1 cellular context compared by ENCODE assay signal in the genomic region with DNA sequence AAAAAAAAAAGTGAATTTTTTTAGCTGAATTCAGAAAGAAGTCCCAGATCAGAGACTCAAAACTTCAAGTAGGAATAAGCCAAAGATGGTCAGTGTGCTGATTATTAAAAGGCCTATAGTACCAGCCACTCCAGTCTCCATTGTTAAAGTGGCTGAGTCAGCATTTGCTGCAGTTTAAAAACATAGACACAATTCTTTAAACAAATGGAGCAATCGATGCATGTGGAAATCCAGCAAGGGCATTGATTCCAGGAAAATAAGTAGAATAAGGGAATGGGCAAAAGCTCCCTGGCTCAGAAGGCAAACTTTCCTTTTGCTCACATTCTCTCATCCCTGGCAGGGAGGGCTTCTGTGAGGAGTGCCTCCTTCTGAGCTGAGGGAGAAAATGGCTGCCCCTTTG.
TF ChIP-seq lines count a peak whose summit lies in the region.

No MANE protein-coding gene starts in this region.

TF ChIP-seq in HCT116, 20 proteins besides CTCF, POLR2A, EP300 and RAD21 (continued from another document):
- TF ChIP-seq SP1 (IDR thresholded peaks at IDR 0.05; ENCODE audit: low read depth) (no peak), ZNF274 (IDR thresholded peaks at IDR 0.05; ENCODE audit: low read depth, low read length) (no peak), EGR1 (IDR thresholded peaks at IDR 0.05; ENCODE audit: low read depth) (no peak), ZFX (IDR thresholded peaks at IDR 0.05) (no peak), SRF (IDR thresholded peaks at IDR 0.05; ENCODE audit: low read depth) (no peak), JUND (IDR thresholded peaks at IDR 0.05) (no peak), YY1 (IDR thresholded peaks at IDR 0.05; ENCODE audit: extremely low read depth, insufficient replicate concordance, low read depth, low read length) (no peak), EZH2 (IDR thresholded peaks at IDR 0.05) (no peak), FOSL1 (IDR thresholded peaks at IDR 0.05; ENCODE audit: low read depth) (no peak), POLR2AphosphoS5 (IDR thresholded peaks at IDR 0.05; ENCODE audit: low read depth, low read length) (no peak), CEBPB (IDR thresholded peaks at IDR 0.05; ENCODE audit: low read depth) (no peak), EZH2phosphoT487 (IDR thresholded peaks at IDR 0.05; ENCODE audit: borderline replicate concordance) (no peak)
- TF ChIP-seq, protein P1, sequence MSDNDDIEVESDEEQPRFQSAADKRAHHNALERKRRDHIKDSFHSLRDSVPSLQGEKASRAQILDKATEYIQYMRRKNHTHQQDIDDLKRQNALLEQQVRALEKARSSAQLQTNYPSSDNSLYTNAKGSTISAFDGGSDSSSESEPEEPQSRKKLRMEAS (IDR thresholded peaks at IDR 0.05): no peak
- TF ChIP-seq, protein P2, sequence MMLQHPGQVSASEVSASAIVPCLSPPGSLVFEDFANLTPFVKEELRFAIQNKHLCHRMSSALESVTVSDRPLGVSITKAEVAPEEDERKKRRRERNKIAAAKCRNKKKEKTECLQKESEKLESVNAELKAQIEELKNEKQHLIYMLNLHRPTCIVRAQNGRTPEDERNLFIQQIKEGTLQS (IDR thresholded peaks at IDR 0.05): no peak
